ENCODE assay signal across 2 cellular contexts in the genomic region with DNA sequence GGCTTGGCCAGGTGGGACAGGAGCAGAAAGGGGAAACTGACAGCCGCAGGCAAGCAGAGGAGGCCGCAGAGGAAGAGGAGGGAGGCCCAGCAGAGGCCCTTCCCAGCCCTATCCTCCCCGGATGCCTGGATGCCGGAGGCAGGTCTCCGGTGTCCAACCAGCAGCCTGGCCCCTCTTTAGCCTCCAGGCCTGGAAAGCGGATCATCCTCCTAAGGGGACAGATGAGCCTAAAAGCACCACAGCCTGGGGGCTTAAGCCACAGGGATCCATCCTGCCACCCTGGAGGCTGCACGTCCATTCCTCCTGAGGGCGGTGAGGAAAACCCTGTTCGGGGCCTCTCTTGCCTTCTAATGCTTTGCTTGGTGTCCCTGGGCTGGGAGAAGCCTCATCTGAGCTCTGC.
TF ChIP-seq lines count a peak whose summit lies in the region.

No MANE protein-coding gene starts in this region.

TF ChIP-seq in GM23338, 12 proteins besides CTCF, POLR2A, EP300 and RAD21 (continues in another document):
- TF ChIP-seq, protein P1, sequence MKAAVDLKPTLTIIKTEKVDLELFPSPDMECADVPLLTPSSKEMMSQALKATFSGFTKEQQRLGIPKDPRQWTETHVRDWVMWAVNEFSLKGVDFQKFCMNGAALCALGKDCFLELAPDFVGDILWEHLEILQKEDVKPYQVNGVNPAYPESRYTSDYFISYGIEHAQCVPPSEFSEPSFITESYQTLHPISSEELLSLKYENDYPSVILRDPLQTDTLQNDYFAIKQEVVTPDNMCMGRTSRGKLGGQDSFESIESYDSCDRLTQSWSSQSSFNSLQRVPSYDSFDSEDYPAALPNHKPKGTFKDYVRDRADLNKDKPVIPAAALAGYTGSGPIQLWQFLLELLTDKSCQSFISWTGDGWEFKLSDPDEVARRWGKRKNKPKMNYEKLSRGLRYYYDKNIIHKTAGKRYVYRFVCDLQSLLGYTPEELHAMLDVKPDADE (IDR thresholded peaks at IDR 0.05), result no peak
- TF ChIP-seq ZNF462 (CRISPR knock-in tag; IDR thresholded peaks at IDR 0.05), result no peak
- TF ChIP-seq JUNB (IDR thresholded peaks at IDR 0.05; ENCODE audit: unreplicated experiment), result no peak
- TF ChIP-seq POLR2AphosphoS5 (IDR thresholded peaks at IDR 0.05; ENCODE audit: low read depth), result no peak
- TF ChIP-seq ZNF114 (CRISPR knock-in tag; IDR thresholded peaks at IDR 0.05), result no peak
- TF ChIP-seq ZNF331 (CRISPR knock-in tag; IDR thresholded peaks at IDR 0.05; ENCODE audit: low read depth), result no peak
- no peak for TF ChIP-seq EZH2phosphoT487 (IDR thresholded peaks at IDR 0.05; ENCODE audit: unreplicated experiment)
- no peak for TF ChIP-seq EZH2 (IDR thresholded peaks at IDR 0.05; ENCODE audit: low read depth, unreplicated experiment)
- TF ChIP-seq CREB1 (CRISPR knock-in tag; IDR thresholded peaks at IDR 0.05; ENCODE audit: low read depth), result no peak
- TF ChIP-seq REST (IDR thresholded peaks at IDR 0.05; ENCODE audit: unreplicated experiment), result no peak

TF ChIP-seq in H1, 55 proteins besides CTCF, POLR2A, EP300 and RAD21:
- TF ChIP-seq KDM5A (IDR thresholded peaks at IDR 0.05; ENCODE audit: low read length) (no peak), TBP (IDR thresholded peaks at IDR 0.05; ENCODE audit: low read depth, low read length) (no peak), GABPA (IDR thresholded peaks at IDR 0.05; ENCODE audit: borderline replicate concordance, insufficient read depth, low read length) (no peak), RNF2 (IDR thresholded peaks at IDR 0.05; ENCODE audit: borderline replicate concordance, low read depth, low read length, missing control alignments, poor library complexity, severe bottlenecking) (no peak), SUZ12 (IDR thresholded peaks at IDR 0.05; ENCODE audit: low read length) (no peak), SP1 (IDR thresholded peaks at IDR 0.05; ENCODE audit: low read depth, low read length) (no peak), RFX5 (IDR thresholded peaks at IDR 0.05; ENCODE audit: borderline replicate concordance, low read depth, low read length) (no peak), TAF1 (IDR thresholded peaks at IDR 0.05; ENCODE audit: low read depth, low read length) (no peak), KDM1A (IDR thresholded peaks at IDR 0.05; ENCODE audit: borderline replicate concordance, low read length) (no peak), EGR1 (IDR thresholded peaks at IDR 0.05; ENCODE audit: borderline replicate concordance, low read depth, low read length) (no peak), E2F6 (IDR thresholded peaks at IDR 0.05) (no peak)
- TF ChIP-seq, protein P2, sequence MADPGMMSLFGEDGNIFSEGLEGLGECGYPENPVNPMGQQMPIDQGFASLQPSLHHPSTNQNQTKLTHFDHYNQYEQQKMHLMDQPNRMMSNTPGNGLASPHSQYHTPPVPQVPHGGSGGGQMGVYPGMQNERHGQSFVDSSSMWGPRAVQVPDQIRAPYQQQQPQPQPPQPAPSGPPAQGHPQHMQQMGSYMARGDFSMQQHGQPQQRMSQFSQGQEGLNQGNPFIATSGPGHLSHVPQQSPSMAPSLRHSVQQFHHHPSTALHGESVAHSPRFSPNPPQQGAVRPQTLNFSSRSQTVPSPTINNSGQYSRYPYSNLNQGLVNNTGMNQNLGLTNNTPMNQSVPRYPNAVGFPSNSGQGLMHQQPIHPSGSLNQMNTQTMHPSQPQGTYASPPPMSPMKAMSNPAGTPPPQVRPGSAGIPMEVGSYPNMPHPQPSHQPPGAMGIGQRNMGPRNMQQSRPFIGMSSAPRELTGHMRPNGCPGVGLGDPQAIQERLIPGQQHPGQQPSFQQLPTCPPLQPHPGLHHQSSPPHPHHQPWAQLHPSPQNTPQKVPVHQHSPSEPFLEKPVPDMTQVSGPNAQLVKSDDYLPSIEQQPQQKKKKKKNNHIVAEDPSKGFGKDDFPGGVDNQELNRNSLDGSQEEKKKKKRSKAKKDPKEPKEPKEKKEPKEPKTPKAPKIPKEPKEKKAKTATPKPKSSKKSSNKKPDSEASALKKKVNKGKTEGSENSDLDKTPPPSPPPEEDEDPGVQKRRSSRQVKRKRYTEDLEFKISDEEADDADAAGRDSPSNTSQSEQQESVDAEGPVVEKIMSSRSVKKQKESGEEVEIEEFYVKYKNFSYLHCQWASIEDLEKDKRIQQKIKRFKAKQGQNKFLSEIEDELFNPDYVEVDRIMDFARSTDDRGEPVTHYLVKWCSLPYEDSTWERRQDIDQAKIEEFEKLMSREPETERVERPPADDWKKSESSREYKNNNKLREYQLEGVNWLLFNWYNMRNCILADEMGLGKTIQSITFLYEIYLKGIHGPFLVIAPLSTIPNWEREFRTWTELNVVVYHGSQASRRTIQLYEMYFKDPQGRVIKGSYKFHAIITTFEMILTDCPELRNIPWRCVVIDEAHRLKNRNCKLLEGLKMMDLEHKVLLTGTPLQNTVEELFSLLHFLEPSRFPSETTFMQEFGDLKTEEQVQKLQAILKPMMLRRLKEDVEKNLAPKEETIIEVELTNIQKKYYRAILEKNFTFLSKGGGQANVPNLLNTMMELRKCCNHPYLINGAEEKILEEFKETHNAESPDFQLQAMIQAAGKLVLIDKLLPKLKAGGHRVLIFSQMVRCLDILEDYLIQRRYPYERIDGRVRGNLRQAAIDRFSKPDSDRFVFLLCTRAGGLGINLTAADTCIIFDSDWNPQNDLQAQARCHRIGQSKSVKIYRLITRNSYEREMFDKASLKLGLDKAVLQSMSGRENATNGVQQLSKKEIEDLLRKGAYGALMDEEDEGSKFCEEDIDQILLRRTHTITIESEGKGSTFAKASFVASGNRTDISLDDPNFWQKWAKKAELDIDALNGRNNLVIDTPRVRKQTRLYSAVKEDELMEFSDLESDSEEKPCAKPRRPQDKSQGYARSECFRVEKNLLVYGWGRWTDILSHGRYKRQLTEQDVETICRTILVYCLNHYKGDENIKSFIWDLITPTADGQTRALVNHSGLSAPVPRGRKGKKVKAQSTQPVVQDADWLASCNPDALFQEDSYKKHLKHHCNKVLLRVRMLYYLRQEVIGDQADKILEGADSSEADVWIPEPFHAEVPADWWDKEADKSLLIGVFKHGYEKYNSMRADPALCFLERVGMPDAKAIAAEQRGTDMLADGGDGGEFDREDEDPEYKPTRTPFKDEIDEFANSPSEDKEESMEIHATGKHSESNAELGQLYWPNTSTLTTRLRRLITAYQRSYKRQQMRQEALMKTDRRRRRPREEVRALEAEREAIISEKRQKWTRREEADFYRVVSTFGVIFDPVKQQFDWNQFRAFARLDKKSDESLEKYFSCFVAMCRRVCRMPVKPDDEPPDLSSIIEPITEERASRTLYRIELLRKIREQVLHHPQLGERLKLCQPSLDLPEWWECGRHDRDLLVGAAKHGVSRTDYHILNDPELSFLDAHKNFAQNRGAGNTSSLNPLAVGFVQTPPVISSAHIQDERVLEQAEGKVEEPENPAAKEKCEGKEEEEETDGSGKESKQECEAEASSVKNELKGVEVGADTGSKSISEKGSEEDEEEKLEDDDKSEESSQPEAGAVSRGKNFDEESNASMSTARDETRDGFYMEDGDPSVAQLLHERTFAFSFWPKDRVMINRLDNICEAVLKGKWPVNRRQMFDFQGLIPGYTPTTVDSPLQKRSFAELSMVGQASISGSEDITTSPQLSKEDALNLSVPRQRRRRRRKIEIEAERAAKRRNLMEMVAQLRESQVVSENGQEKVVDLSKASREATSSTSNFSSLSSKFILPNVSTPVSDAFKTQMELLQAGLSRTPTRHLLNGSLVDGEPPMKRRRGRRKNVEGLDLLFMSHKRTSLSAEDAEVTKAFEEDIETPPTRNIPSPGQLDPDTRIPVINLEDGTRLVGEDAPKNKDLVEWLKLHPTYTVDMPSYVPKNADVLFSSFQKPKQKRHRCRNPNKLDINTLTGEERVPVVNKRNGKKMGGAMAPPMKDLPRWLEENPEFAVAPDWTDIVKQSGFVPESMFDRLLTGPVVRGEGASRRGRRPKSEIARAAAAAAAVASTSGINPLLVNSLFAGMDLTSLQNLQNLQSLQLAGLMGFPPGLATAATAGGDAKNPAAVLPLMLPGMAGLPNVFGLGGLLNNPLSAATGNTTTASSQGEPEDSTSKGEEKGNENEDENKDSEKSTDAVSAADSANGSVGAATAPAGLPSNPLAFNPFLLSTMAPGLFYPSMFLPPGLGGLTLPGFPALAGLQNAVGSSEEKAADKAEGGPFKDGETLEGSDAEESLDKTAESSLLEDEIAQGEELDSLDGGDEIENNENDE (IDR thresholded peaks at IDR 0.05; ENCODE audit: insufficient replicate concordance, low read length), result no peak
TF ChIP-seq in H1: peak in this region for 0.
